Comparison of ENCODE assay signal across 22 cellular contexts in genomic region chr13:67916650-67917049, GRCh38.
"Had no signal": no experiment of that assay in that cellular context is flagged by ENCODE, and none has a peak within 500 bp of the region (broad histone marks: within the 10 kb centered on the region; RNA-seq: fewer than 3 reads in every experiment).

No MANE protein-coding gene starts in this region.

- H3K27ac ChIP-seq: left ventricle myocardium inferior, pancreas, prostate gland, sigmoid colon, spleen, suprapubic skin, thoracic aorta, tibial artery, upper lobe of right lung had no signal

- H3K9me3 ChIP-seq: pancreas, prostate gland, sigmoid colon, suprapubic skin, thoracic aorta, upper lobe of right lung had no signal

- ATAC-seq: naive thymus-derived CD8-positive, alpha-beta T cell; pancreas; right cardiac atrium; stimulated activated effector memory CD8-positive, alpha-beta T cell treated with anti-CD3 and anti-CD28 coated beads, Interleukin-12 subunit alpha, Interleukin-12 subunit beta, amount 100 ng/mL, for 72 hours; upper lobe of right lung had no signal

- H3K4me1 ChIP-seq: left ventricle myocardium inferior, pancreas, prostate gland, sigmoid colon, spleen, suprapubic skin, tibial artery, upper lobe of right lung had no signal

- DNase-seq: hypothalamus; immature natural killer cell; kidney; left ventricle myocardium inferior; naive thymus-derived CD8-positive, alpha-beta T cell; nucleus accumbens; pancreas; posterior cingulate gyrus; retina; right cardiac atrium; sigmoid colon; small intestine; spleen; stimulated activated CD4-positive, alpha-beta T cell treated with anti-CD3 and anti-CD28 coated beads, Interleukin-4, amount 100 ng/mL, for 24 hours; stimulated activated naive CD4-positive, alpha-beta T cell; tibial artery; trophoblast cell; upper lobe of right lung had no signal

- H3K27me3 ChIP-seq: pancreas, sigmoid colon, spleen, suprapubic skin, tibial artery, upper lobe of right lung had no signal

- H3K36me3 ChIP-seq: left ventricle myocardium inferior, pancreas, prostate gland, sigmoid colon, spleen, suprapubic skin, thoracic aorta, tibial artery, upper lobe of right lung had no signal

- H3K4me3 ChIP-seq: left ventricle myocardium inferior, pancreas, prostate gland, sigmoid colon, spleen, suprapubic skin, thoracic aorta, tibial artery, upper lobe of right lung had no signal
